ENCODE assay signal across 13 cellular contexts in the genomic region with DNA sequence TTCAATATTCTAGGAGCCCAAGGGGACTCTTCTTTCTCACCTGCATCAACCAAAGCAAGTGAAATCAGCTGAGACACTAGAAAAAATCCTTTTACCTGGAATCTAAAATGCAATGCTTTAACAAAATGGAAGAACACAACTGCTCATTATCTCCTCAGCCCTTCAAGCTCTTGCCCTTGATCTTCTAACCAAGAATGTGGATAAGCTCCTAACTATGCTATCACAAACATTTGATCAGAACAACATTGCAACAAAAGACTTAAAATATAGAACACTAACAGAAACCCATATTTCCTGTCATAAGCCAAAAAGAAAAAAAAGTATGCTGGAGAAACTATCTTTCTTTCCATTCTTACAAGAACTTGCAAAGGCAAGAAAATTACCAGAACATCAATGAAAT.
"Had no signal": no experiment of that assay in that cellular context is flagged by ENCODE, and none has a peak within 500 bp of the region (broad histone marks: within the 10 kb centered on the region; RNA-seq: fewer than 3 reads in every experiment).

No MANE protein-coding gene starts in this region.

- H3K4me1 ChIP-seq: ascending aorta, foreskin keratinocyte had no signal

- H3K4me3 Mint-ChIP-seq: nephron progenitor cell had no signal

- H3K9me3 Mint-ChIP-seq: nephron progenitor cell had no signal

- H3K9me3 ChIP-seq: ascending aorta, heart right ventricle, transverse colon had no signal

- H3K27ac ChIP-seq: ascending aorta, foreskin keratinocyte, heart right ventricle, transverse colon had no signal

- H3K27me3 ChIP-seq: ascending aorta, foreskin keratinocyte, heart right ventricle, transverse colon had no signal

- H3K4me1 Mint-ChIP-seq: nephron progenitor cell had no signal

- ATAC-seq: activated CD4-positive, CD25-positive, alpha-beta regulatory T cell treated with anti-CD3 and anti-CD28 coated beads, Interleukin-2, amount 50 U/mL, for 24 hours; foreskin keratinocyte; heart right ventricle; left lobe of liver had no signal

- DNase-seq: activated T-cell treated with anti-CD3 and anti-CD28 coated beads, Interleukin-2, amount 50 U/mL, for 1 hour; foreskin keratinocyte; heart right ventricle; islet precursor cell; mesenchymal stem cell; nephron progenitor cell; SHP77 treated with DMSO at 0.1 percent for 48 hours; stimulated activated CD4-positive, alpha-beta T cell treated with anti-CD3 and anti-CD28 coated beads, Interleukin-4, amount 100 ng/mL, for 1 hour; stimulated activated CD8-positive, alpha-beta memory T cell treated with anti-CD3 and anti-CD28 coated beads, Interleukin-4, amount 100 ng/mL, for 48 hours; transverse colon had no signal

- H3K4me3 ChIP-seq: ascending aorta, heart right ventricle, transverse colon had no signal
